Comparison of ENCODE assay signal across 8 cellular contexts in the genomic region with DNA sequence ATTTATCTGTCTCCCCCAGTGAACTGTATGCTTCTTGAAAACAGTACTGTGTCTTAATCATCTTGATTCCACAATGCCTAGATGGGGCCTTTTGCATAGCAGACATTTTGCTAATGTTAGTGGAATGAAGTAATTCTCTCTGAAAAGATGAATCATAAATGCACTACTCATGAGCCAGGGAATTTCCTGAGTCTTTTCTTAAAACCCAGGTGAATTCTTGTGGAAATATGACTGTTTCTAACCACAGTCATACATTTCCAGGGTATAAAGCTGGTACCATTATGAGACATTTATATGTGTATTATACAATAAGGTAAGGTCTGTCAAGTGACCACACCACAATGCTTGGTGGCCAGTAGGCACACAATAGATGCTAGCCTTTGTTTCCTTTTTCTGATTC. TPM values are rescaled to one million over a fixed set of nuclear protein-coding genes. Genes with fewer than 3 reads are reported as not detected.
DNase-seq lines count a peak whose midpoint lies in the region; ATAC-seq and TF ChIP-seq lines count a peak whose summit lies in the region.

No MANE protein-coding gene starts in this region.

- H3K4me1 ChIP-seq in body of pancreas (peaks cover 18% of the 10 kb centered on the region), muscle layer of duodenum (ENCODE audit: control insufficient read depth in 1 of 2, insufficient read depth in 2 of 2, low read length in 2 of 2) (peaks cover 7 to 11% of the 10 kb centered on the region in 2 donors)

- H3K27me3 ChIP-seq in body of pancreas (no peaks in the 10 kb centered on the region), muscle layer of duodenum (ENCODE audit: low read depth, low read length) (no peaks in the 10 kb centered on the region)

- TF ChIP-seq POLR2A in body of pancreas (IDR thresholded peaks at IDR 0.05), result no peak

- H3K9me3 ChIP-seq in body of pancreas, result no peaks in the 10 kb centered on the region
- no peaks in the 10 kb centered on the region for H3K9me3 ChIP-seq in muscle layer of duodenum (ENCODE audit: control insufficient read depth in 1 of 2, low read length in 2 of 2)

- DNase-seq in GM13977 (ENCODE audit: low spot score), result peak; percentile 14
- no peak for DNase-seq in body of pancreas
- DNase-seq in KG1 (lab: John Stamatoyannopoulos, UW), result no peak
- DNase-seq in activated CD4-positive, alpha-beta T cell treated with anti-CD3 and anti-CD28 coated beads for 4 hours, result no peak
- DNase-seq in activated naive CD4-positive, alpha-beta T cell (lab: John Stamatoyannopoulos, UW), result no peak

- no peak overlapping the region for H3K4me3 ChIP-seq in body of pancreas
- peak overlapping the region in 1 of 2 donors; percentile 24 for H3K4me3 ChIP-seq in muscle layer of duodenum (ENCODE audit: low read depth in 1 of 2, low read length in 2 of 2)

- ATAC-seq in HG02981 (IDR thresholded peaks at IDR 0.05; ENCODE audit: unreplicated experiment) (peak; percentile 62), body of pancreas (peak; percentile 45), HG03457 (IDR thresholded peaks at IDR 0.05; ENCODE audit: unreplicated experiment) (no peak)

- H3K36me3 ChIP-seq in body of pancreas (replicated peaks in 1 of 2; ENCODE audit: insufficient read depth in 1 of 2, low read depth in 2 of 2), result no peaks in the 10 kb centered on the region
- peaks cover 4 to 7% of the 10 kb centered on the region in 2 donors for H3K36me3 ChIP-seq in muscle layer of duodenum (ENCODE audit: control insufficient read depth in 1 of 2, insufficient read depth in 2 of 2, low read length in 2 of 2)

- H3K27ac ChIP-seq in body of pancreas (peak overlapping the region in 2 of 4 donors; percentile 8 to 53), muscle layer of duodenum (ENCODE audit: low read length) (peak overlapping the region; percentile 82)

- in situ Hi-C loops in GM13977 (cut with MboI; ENCODE audit: low pct_unique_long_range_greater_than_20kb, low sequenced_read_pairs, unreplicated experiment), result no loop called here

- intact Hi-C loops in body of pancreas (cut with DNase I), result no loop called here

- TF ChIP-seq CTCF in GM13977 (IDR thresholded peaks at IDR 0.05; ENCODE audit: extremely low read depth, insufficient read depth, missing control alignments) (no peak), body of pancreas (IDR thresholded peaks at IDR 0.05) (no peak)

RNA-seq across cellular contexts. Expression of a gene that starts 5.5 kb away (rescaled TPM):
- not detected for total RNA-seq in body of pancreas
